8 cellular contexts compared by ENCODE assay signal in genomic region chr6:20056350-20056992, GRCh38.
DNase-seq lines count a peak whose midpoint lies in the region; ATAC-seq and TF ChIP-seq lines count a peak whose summit lies in the region.

No MANE protein-coding gene starts in this region.

- TF ChIP-seq CTCF in cardiac fibroblast (IDR thresholded peaks at IDR 0.05; ENCODE audit: low read depth, low read length), result peak; percentile 40

- no peak overlapping the region for H3K4me3 ChIP-seq in cardiac fibroblast (replicated peaks in 1 of 2; ENCODE audit: low read depth in 2 of 2, low read length in 2 of 2)

- no peak for DNase-seq in Right ventricle myocardium superior
- DNase-seq in left ventricle myocardium superior, result no peak
- peak; percentile 29 for DNase-seq in NCI-H510A (lab: John Stamatoyannopoulos, UW)
- peak; percentile 74 to 77 for DNase-seq in cardiac fibroblast (ENCODE audit: low read depth in 2 of 2)
- peak; percentile 37 to 55 for DNase-seq in lung microvascular endothelial cell (ENCODE audit: low read depth in 2 of 2)
- DNase-seq in effector CD4-positive, alpha-beta T cell, result no peak
- DNase-seq in activated naive CD4-positive, alpha-beta T cell treated with anti-CD3 and anti-CD28 coated beads, Interleukin-2, amount 50 U/mL, for 72 hours (ENCODE audit: low spot score in 2 of 2), result no peak

- ATAC-seq in Right ventricle myocardium superior (ENCODE audit: poor library complexity), result peak; percentile 46
- no peak for ATAC-seq in left ventricle myocardium superior
- peak; percentile 52 for ATAC-seq in HG03442 (IDR thresholded peaks at IDR 0.05; ENCODE audit: unreplicated experiment)
- no peak for ATAC-seq in activated naive CD4-positive, alpha-beta T cell treated with anti-CD3 and anti-CD28 coated beads, Interleukin-2, amount 50 U/mL, for 72 hours

- H3K9me3 Mint-ChIP-seq in activated naive CD4-positive, alpha-beta T cell treated with anti-CD3 and anti-CD28 coated beads, Interleukin-2, amount 50 U/mL, for 72 hours, result no peaks in the 10 kb centered on the region

- no peak overlapping the region for H3K27ac Mint-ChIP-seq in activated naive CD4-positive, alpha-beta T cell treated with anti-CD3 and anti-CD28 coated beads, Interleukin-2, amount 50 U/mL, for 72 hours

- intact Hi-C loops in Right ventricle myocardium superior (cut with DNase I) (loop anchor here (10.0 kb wide), 1 partner anchor 1462 kb away; no protein-coding TSS in a partner anchor), left ventricle myocardium superior (cut with micrococcal nuclease) (loop anchor here (10.0 kb wide), 1 partner anchor 1462 kb away; no protein-coding TSS in a partner anchor)

- H3K36me3 Mint-ChIP-seq in activated naive CD4-positive, alpha-beta T cell treated with anti-CD3 and anti-CD28 coated beads, Interleukin-2, amount 50 U/mL, for 72 hours, result no peaks in the 10 kb centered on the region

Comparison
In these comparisons a context has a peak if more than half of its experiments do, and no peak if none do; other contexts are left out.
1. ATAC-seq: peak in Right ventricle myocardium superior (single experiment) and HG03442 (single experiment); none in left ventricle myocardium superior (single experiment) and activated naive CD4-positive, alpha-beta T cell treated with anti-CD3 and anti-CD28 coated beads, Interleukin-2, amount 50 U/mL, for 72 hours (0 of 2).
2. DNase-seq: peak in NCI-H510A (single experiment), cardiac fibroblast (2 of 2) and lung microvascular endothelial cell (2 of 2); none in Right ventricle myocardium superior (single experiment), left ventricle myocardium superior (single experiment), effector CD4-positive, alpha-beta T cell (single experiment) and activated naive CD4-positive, alpha-beta T cell treated with anti-CD3 and anti-CD28 coated beads, Interleukin-2, amount 50 U/mL, for 72 hours (0 of 2).